Comparison of ENCODE assay signal across 8 cellular contexts in genomic region chr1:152110365-152110859, GRCh38. TPM values are rescaled to one million over a fixed set of nuclear protein-coding genes. Genes with fewer than 3 reads are reported as not detected.
A peak's percentile ranks its signal among the peaks of the same experiment; 100 is the strongest.
DNase-seq lines count a peak whose midpoint lies in the region; ATAC-seq and TF ChIP-seq lines count a peak whose summit lies in the region.

No MANE protein-coding gene starts in this region.

- no peak overlapping the region for H3K27ac Mint-ChIP-seq in stimulated activated naive CD8-positive, alpha-beta T cell treated with anti-CD3 and anti-CD28 coated beads, Interleukin-15, amount 100 ng/mL, for 72 hours

- H3K27me3 Mint-ChIP-seq in stimulated activated naive CD8-positive, alpha-beta T cell treated with anti-CD3 and anti-CD28 coated beads, Interleukin-15, amount 100 ng/mL, for 72 hours: no peaks in the 10 kb centered on the region

- H3K4me3 Mint-ChIP-seq in stimulated activated naive CD8-positive, alpha-beta T cell treated with anti-CD3 and anti-CD28 coated beads, Interleukin-15, amount 100 ng/mL, for 72 hours: no peak overlapping the region

- no peak for TF ChIP-seq CTCF in kidney epithelial cell (IDR thresholded peaks at IDR 0.05; ENCODE audit: insufficient read depth, low read length, poor library complexity, severe bottlenecking)

- H3K27me3 ChIP-seq in kidney epithelial cell (ENCODE audit: control insufficient read depth, insufficient read depth, low read length): peaks cover 74% of the 10 kb centered on the region

- no peaks in the 10 kb centered on the region for H3K9me3 Mint-ChIP-seq in stimulated activated naive CD8-positive, alpha-beta T cell treated with anti-CD3 and anti-CD28 coated beads, Interleukin-15, amount 100 ng/mL, for 72 hours

- H3K36me3 ChIP-seq in kidney epithelial cell (ENCODE audit: control insufficient read depth, insufficient read depth, low read length): no peaks in the 10 kb centered on the region

- H3K4me1 Mint-ChIP-seq in stimulated activated naive CD8-positive, alpha-beta T cell treated with anti-CD3 and anti-CD28 coated beads, Interleukin-15, amount 100 ng/mL, for 72 hours: no peaks in the 10 kb centered on the region

- DNase-seq in NCI-H69 (lab: John Stamatoyannopoulos, UW): peak; percentile 70
- DNase-seq in amniotic epithelial cell (ENCODE audit: low read depth): peak; percentile 27
- DNase-seq in kidney epithelial cell (ENCODE audit: low read depth): no peak
- peak; percentile 17 to 28 for DNase-seq in stimulated activated naive CD8-positive, alpha-beta T cell treated with anti-CD3 and anti-CD28 coated beads, Interleukin-15, amount 100 ng/mL, for 72 hours
- DNase-seq in C1 segment of cervical spinal cord (lab: John Stamatoyannopoulos, UW): no peak

- ATAC-seq in stimulated activated naive CD8-positive, alpha-beta T cell treated with anti-CD3 and anti-CD28 coated beads, Interleukin-15, amount 100 ng/mL, for 72 hours: peak; percentile 74
- no peak for ATAC-seq in HG03095 (IDR thresholded peaks at IDR 0.05; ENCODE audit: unreplicated experiment)
- no peak for ATAC-seq in HG02763 (IDR thresholded peaks at IDR 0.05; ENCODE audit: unreplicated experiment)

- H3K4me3 ChIP-seq in GM08714 (ENCODE audit: low read length) (peak overlapping the region; percentile 21; the same call in 1 of the 2 replicates), kidney epithelial cell (ENCODE audit: low read depth, low read length) (peak overlapping the region; percentile 32)

RNA-seq across cellular contexts. Expression of gene TCHH, which starts 4.8 kb away (rescaled TPM):
- 0.07 and 0.08 TPM in 2 replicates for total RNA-seq in kidney epithelial cell

RNA-seq across cellular contexts. Expression of gene TCHHL1, which starts 21.5 kb away (rescaled TPM):
- total RNA-seq in kidney epithelial cell: not detected in 2 replicates

RNA-seq across cellular contexts. Expression of gene RPTN, which starts 48.6 kb away (rescaled TPM):
- total RNA-seq in kidney epithelial cell: not detected in 2 replicates

Comparison
In these comparisons a context has a peak if more than half of its experiments do, and no peak if none do; other contexts are left out.
1. DNase-seq: peak in NCI-H69 (single experiment), amniotic epithelial cell (single experiment) and stimulated activated naive CD8-positive, alpha-beta T cell treated with anti-CD3 and anti-CD28 coated beads, Interleukin-15, amount 100 ng/mL, for 72 hours (2 of 2); none in kidney epithelial cell (single experiment) and C1 segment of cervical spinal cord (0 of 14).